ENCODE assay signal across 8 cellular contexts in the genomic region with DNA sequence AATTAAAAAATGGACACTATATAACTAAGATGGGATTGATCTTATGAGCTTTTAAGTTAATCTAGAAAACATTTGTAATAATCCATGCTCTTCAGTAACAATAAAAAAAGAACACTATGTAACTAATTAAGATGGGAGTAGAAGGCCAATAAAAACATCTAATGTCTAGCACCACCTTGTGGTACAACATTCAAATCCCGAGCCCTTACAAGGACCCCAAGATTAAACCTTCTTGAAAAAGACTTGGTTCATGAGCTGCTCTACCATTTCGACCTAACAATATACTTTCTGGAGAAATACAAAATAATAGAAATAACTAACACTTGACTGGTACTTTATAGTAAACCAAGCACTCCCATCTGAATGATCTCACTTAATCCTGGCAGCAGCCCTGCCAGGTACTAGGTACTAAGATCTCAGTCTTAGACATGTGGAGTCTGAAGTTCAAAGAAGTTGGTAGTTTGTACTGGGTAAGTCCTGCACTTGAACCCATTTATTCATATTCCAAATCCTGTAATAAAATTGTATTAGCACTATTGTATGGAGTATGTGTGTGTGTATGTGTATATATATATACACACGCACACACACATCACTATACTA. TPM values are rescaled to one million over a fixed set of nuclear protein-coding genes. Genes with fewer than 3 reads are reported as not detected.
A peak's percentile ranks its signal among the peaks of the same experiment; 100 is the strongest.
DNase-seq lines count a peak whose midpoint lies in the region; ATAC-seq, FAIRE-seq and TF ChIP-seq lines count a peak whose summit lies in the region.

No MANE protein-coding gene starts in this region.

- peak; percentile 70 for FAIRE-seq in A549 (lab: Jason Lieb, UNC)

- no peaks in the 10 kb centered on the region for H3K4me1 ChIP-seq in A549

- H3K9me3 ChIP-seq in A549: no peaks in the 10 kb centered on the region

- peaks cover 5% of the 10 kb centered on the region for H3K36me3 ChIP-seq in GM06990 (ENCODE audit: control insufficient read depth, insufficient read depth, low read length)

- H3K9me3 Mint-ChIP-seq in endothelial cell (ENCODE audit: unreplicated experiment): no peaks in the 10 kb centered on the region

- peak; percentile 73 to 90; a peak in 5 of 6 replicates for ATAC-seq in A549
- ATAC-seq in HG03025 (IDR thresholded peaks at IDR 0.05; ENCODE audit: low FRiP score, unreplicated experiment): no peak

- no peak overlapping the region for H3K4me2 ChIP-seq in A549

- H3K27ac ChIP-seq in A549: no peak overlapping the region

- TF ChIP-seq CTCF in A549 (IDR thresholded peaks at IDR 0.05) (peak; percentile 78), GM06990 (IDR thresholded peaks at IDR 0.05; ENCODE audit: insufficient read depth, low read length, poor library complexity, severe bottlenecking) (peak; percentile 53), endothelial cell (IDR thresholded peaks at IDR 0.05; ENCODE audit: unreplicated experiment) (peak; percentile 44)

- TF ChIP-seq RAD21 in A549 (conservative IDR thresholded peaks at IDR 0.05 in 1 of 2, IDR thresholded peaks at IDR 0.05 in 1 of 2): peak; percentile 62 to 68

- no peak for TF ChIP-seq EP300 in A549 (IDR thresholded peaks at IDR 0.05)

- no peaks in the 10 kb centered on the region for H3K36me3 Mint-ChIP-seq in endothelial cell (ENCODE audit: low read depth, unreplicated experiment)

- no peak overlapping the region for H3K4me3 ChIP-seq in A549
- no peak overlapping the region for H3K4me3 ChIP-seq in GM06990 (replicated peaks; ENCODE audit: low read depth, low read length)
- no peak overlapping the region for H3K4me3 ChIP-seq in Jurkat, Clone E6-1 (ENCODE audit: low read length)

- H3K4me1 Mint-ChIP-seq in endothelial cell (ENCODE audit: unreplicated experiment): no peaks in the 10 kb centered on the region

- CTCF ChIA-PET in A549 (lab: Yijun Ruan, JAX): interaction anchor here (0.6 to 8.5 kb wide), 46 partner anchors 9 to 479 kb away, joined by 3 to 175 read pairs (median 4); a partner anchor contains a TSS

- H3K4me3 Mint-ChIP-seq in endothelial cell (ENCODE audit: unreplicated experiment): no peak overlapping the region

- DNase-seq in A549 (ENCODE audit: low read depth in 1 of 2, low spot score in 1 of 2) (peak; percentile 69 to 71), GM06990 (ENCODE audit: extremely low read depth, insufficient read length) (peak; percentile 51), RPMI7951 (ENCODE audit: low read depth) (peak; percentile 59), endothelial cell (ENCODE audit: low spot score) (peak; percentile 21), midbrain (lab: John Stamatoyannopoulos, UW) (peak; percentile 26), NCI-H524 treated with DMSO at 0.1 percent for 48 hours (lab: John Stamatoyannopoulos, UW) (no peak)
- peak; percentile 73 for DNase-seq in Jurkat, Clone E6-1 (ENCODE audit: low read depth, low spot score)

- H3K27ac Mint-ChIP-seq in endothelial cell (ENCODE audit: unreplicated experiment): no peak overlapping the region

- H3K27me3 Mint-ChIP-seq in endothelial cell (ENCODE audit: unreplicated experiment): peaks cover 4% of the 10 kb centered on the region

- TF ChIP-seq POLR2A in A549 (IDR thresholded peaks at IDR 0.05; ENCODE audit: low read length): no peak

- POLR2A ChIA-PET in A549 (lab: Yijun Ruan, JAX): interaction anchor here (1.0 kb wide), 1 partner anchor 138 kb away, joined by 5 read pairs; no protein-coding TSS in a partner anchor

- WGBS in A549 (ENCODE audit: missing lambda C conversion rate): 34% methylated on average over 3 of the region's 3 CpGs

- H3K27me3 ChIP-seq in GM06990 (replicated peaks; ENCODE audit: control insufficient read depth, insufficient read depth, low read length): no peaks in the 10 kb centered on the region

TF ChIP-seq in A549, 52 proteins besides CTCF, POLR2A, EP300 and RAD21:
- TF ChIP-seq, protein P1, sequence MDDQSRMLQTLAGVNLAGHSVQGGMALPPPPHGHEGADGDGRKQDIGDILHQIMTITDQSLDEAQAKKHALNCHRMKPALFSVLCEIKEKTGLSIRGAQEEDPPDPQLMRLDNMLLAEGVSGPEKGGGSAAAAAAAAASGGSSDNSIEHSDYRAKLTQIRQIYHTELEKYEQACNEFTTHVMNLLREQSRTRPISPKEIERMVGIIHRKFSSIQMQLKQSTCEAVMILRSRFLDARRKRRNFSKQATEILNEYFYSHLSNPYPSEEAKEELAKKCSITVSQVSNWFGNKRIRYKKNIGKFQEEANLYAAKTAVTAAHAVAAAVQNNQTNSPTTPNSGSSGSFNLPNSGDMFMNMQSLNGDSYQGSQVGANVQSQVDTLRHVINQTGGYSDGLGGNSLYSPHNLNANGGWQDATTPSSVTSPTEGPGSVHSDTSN (IDR thresholded peaks at IDR 0.05): no peak
- TF ChIP-seq, protein P2, sequence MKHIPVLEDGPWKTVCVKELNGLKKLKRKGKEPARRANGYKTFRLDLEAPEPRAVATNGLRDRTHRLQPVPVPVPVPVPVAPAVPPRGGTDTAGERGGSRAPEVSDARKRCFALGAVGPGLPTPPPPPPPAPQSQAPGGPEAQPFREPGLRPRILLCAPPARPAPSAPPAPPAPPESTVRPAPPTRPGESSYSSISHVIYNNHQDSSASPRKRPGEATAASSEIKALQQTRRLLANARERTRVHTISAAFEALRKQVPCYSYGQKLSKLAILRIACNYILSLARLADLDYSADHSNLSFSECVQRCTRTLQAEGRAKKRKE (CRISPR knock-in tag; IDR thresholded peaks at IDR 0.05; ENCODE audit: low read depth): no peak
- peak; percentile 76 for TF ChIP-seq SMC3 (IDR thresholded peaks at IDR 0.05)
- no peak for TF ChIP-seq KDM1A (IDR thresholded peaks at IDR 0.05; ENCODE audit: low read depth)

RNA-seq across cellular contexts. Expression of a gene that starts 21.8 kb away (rescaled TPM):
- polyA plus RNA-seq in A549 (2011; rRNA removed): 37.4 and 42.7 TPM in 2 replicates
- polyA plus RNA-seq in A549 (2012; cell fraction: cytosol; rRNA removed): 16.9 and 17.4 TPM in 2 replicates
- 4.4 and 9.7 TPM in 2 replicates for polyA plus RNA-seq in A549 (2012; cell fraction: nucleus; rRNA removed)
- 26.3 to 29.6 TPM (median 28.3 TPM) in 3 replicates for polyA plus RNA-seq in A549 (2017; fragmentation: RNase III; extraction: RNeasy Plus Mini Kit Qiagen cat#74134 plus additional on column Dnase treatment)
- polyA minus RNA-seq in A549 (2011; rRNA and poly(A)+ RNA removed): 17.2 and 18.0 TPM in 2 replicates
- polyA plus RNA-seq in Jurkat, Clone E6-1 (2012; ENCODE audit: insufficient read depth, insufficient read length): 25.9 TPM
- 43.3 and 48.1 TPM in 2 replicates for total RNA-seq in RPMI7951 (2014; rRNA removed; shearing (Covaris generic))
- total RNA-seq in endothelial cell (ENCODE audit: unreplicated experiment): 16.0 TPM

RNA-seq across cellular contexts. Expression of a gene that starts 21.8 kb away (rescaled TPM):
- 18.6 and 20.7 TPM in 2 replicates for polyA plus RNA-seq in A549 (2011; rRNA removed)
- polyA plus RNA-seq in A549 (2012; cell fraction: cytosol; rRNA removed): 7.4 and 9.9 TPM in 2 replicates
- polyA plus RNA-seq in A549 (2012; cell fraction: nucleus; rRNA removed): 6.8 and 7.2 TPM in 2 replicates
- polyA plus RNA-seq in A549 (2017; fragmentation: RNase III; extraction: RNeasy Plus Mini Kit Qiagen cat#74134 plus additional on column Dnase treatment): 12.3 to 13.9 TPM (median 13.6 TPM) in 3 replicates
- polyA minus RNA-seq in A549 (2011; rRNA and poly(A)+ RNA removed): 29.5 and 29.6 TPM in 2 replicates
- 20.9 TPM for polyA plus RNA-seq in Jurkat, Clone E6-1 (2012; ENCODE audit: insufficient read depth, insufficient read length)
- total RNA-seq in RPMI7951 (2014; rRNA removed; shearing (Covaris generic)): 26.0 and 27.6 TPM in 2 replicates
- total RNA-seq in endothelial cell (ENCODE audit: unreplicated experiment): 23.9 TPM
